8 cellular contexts compared by ENCODE assay signal in the genomic region with DNA sequence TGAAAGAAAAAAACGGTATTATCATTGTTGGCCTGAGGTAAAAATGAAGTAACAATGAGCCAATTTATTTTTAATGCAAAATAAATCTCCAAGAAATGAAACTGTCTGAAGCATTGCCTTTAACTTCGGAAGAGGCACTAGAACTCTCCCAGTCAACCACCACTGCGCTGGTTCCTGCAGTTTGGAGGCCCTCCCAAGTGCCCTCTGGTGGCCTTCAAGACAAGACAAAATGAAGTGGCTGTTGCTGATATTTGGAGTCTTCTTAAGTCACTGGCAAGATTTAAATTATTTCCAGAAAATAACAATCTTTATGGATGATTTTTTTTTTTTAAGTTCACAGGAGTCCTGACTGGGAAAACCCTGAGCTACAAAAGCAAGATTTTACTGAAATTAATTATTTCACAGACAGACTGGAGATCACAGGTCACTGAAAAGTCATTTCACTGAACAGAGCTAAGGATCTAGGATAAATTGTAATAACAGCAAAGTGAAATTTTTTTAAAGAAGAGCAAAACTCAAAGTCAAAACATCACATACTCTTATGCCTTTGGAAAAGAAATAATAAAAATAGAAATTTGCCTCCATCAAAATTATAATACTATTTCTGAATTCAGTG. TPM values are rescaled to one million over a fixed set of nuclear protein-coding genes. Genes with fewer than 3 reads are reported as not detected.
A peak's percentile ranks its signal among the peaks of the same experiment; 100 is the strongest.
DNase-seq lines count a peak whose midpoint lies in the region; ATAC-seq, FAIRE-seq and TF ChIP-seq lines count a peak whose summit lies in the region.

No MANE protein-coding gene starts in this region.

- intact Hi-C loops in activated CD8-positive, alpha-beta T cell treated with anti-CD3 and anti-CD28 coated beads for 36 hours (cut with micrococcal nuclease) = loop anchor here (10.0 kb wide), 1 partner anchor 404 kb away; no protein-coding TSS in a partner anchor
- intact Hi-C loops in pancreas (cut with DNase I) = no loop called here
- intact Hi-C loops in activated T-helper 2 cell treated with anti-CD3 and anti-CD28 coated beads, Interferon-gamma antibody, Interleukin-2, Interleukin-4, amounts not matched to agents 10 μg/mL and 5 μg/mL and 100 μg/mL, durations not matched to agents 14 hours and 24 hours and 36 hours (cut with micrococcal nuclease) = loop anchor here (10.0 kb wide), 1 partner anchor 414 kb away; no protein-coding TSS in a partner anchor

- FAIRE-seq in pancreas (lab: Jason Lieb, UNC) = peak; percentile 23

- peaks cover 38% of the 10 kb centered on the region for H3K36me3 Mint-ChIP-seq in activated CD8-positive, alpha-beta T cell treated with anti-CD3 and anti-CD28 coated beads for 36 hours (ENCODE audit: low read depth)
- peaks cover 61% of the 10 kb centered on the region for H3K36me3 Mint-ChIP-seq in activated T-helper 2 cell treated with anti-CD3 and anti-CD28 coated beads, Interferon-gamma antibody, Interleukin-2, Interleukin-4, amounts not matched to agents 10 μg/mL and 5 μg/mL and 100 μg/mL, durations not matched to agents 14 hours and 24 hours and 36 hours (ENCODE audit: low read depth)

- H3K36me3 ChIP-seq in pancreas = peaks cover 2 to 42% (median 16%) of the 10 kb centered on the region in 3 donors

- H3K4me3 ChIP-seq in GM12875 (ENCODE audit: low read depth, low read length) (no peak overlapping the region), pancreas (no peak overlapping the region)

- H3K9me3 ChIP-seq in pancreas = no peaks in the 10 kb centered on the region

- H3K27ac Mint-ChIP-seq in activated CD8-positive, alpha-beta T cell treated with anti-CD3 and anti-CD28 coated beads for 36 hours = no peak overlapping the region
- H3K27ac Mint-ChIP-seq in activated T-helper 2 cell treated with anti-CD3 and anti-CD28 coated beads, Interferon-gamma antibody, Interleukin-2, Interleukin-4, amounts not matched to agents 10 μg/mL and 5 μg/mL and 100 μg/mL, durations not matched to agents 14 hours and 24 hours and 36 hours = no peak overlapping the region

- H3K4me3 Mint-ChIP-seq in activated CD8-positive, alpha-beta T cell treated with anti-CD3 and anti-CD28 coated beads for 36 hours = no peak overlapping the region
- no peak overlapping the region for H3K4me3 Mint-ChIP-seq in activated T-helper 2 cell treated with anti-CD3 and anti-CD28 coated beads, Interferon-gamma antibody, Interleukin-2, Interleukin-4, amounts not matched to agents 10 μg/mL and 5 μg/mL and 100 μg/mL, durations not matched to agents 14 hours and 24 hours and 36 hours (ENCODE audit: low read depth)

- ATAC-seq in activated CD8-positive, alpha-beta T cell treated with anti-CD3 and anti-CD28 coated beads for 36 hours = peak; percentile 61
- ATAC-seq in pancreas (peak in 3 of 4 donors; percentile 78 to 86 (median 79)), GM21381 (IDR thresholded peaks at IDR 0.05; ENCODE audit: unreplicated experiment) (no peak)

- DNase-seq in AG08396 (ENCODE audit: low spot score) (peak; percentile 41), NCI-H446 treated with DMSO at 0.1 percent for 48 hours (lab: John Stamatoyannopoulos, UW) (peak; percentile 7), foreskin melanocyte (peak; percentile 41), pancreas (peak in 4 of 6 donors; percentile 25 to 42 (median 32))
- DNase-seq in activated CD8-positive, alpha-beta T cell treated with anti-CD3 and anti-CD28 coated beads for 36 hours = peak; percentile 53
- no peak for DNase-seq in activated T-helper 2 cell treated with anti-CD3 and anti-CD28 coated beads, Interferon-gamma antibody, Interleukin-2, Interleukin-4, amounts not matched to agents 10 μg/mL and 5 μg/mL and 100 μg/mL, durations not matched to agents 14 hours and 24 hours and 36 hours (ENCODE audit: low spot score)

- H3K9me3 Mint-ChIP-seq in activated CD8-positive, alpha-beta T cell treated with anti-CD3 and anti-CD28 coated beads for 36 hours = no peaks in the 10 kb centered on the region
- H3K9me3 Mint-ChIP-seq in activated T-helper 2 cell treated with anti-CD3 and anti-CD28 coated beads, Interferon-gamma antibody, Interleukin-2, Interleukin-4, amounts not matched to agents 10 μg/mL and 5 μg/mL and 100 μg/mL, durations not matched to agents 14 hours and 24 hours and 36 hours = no peaks in the 10 kb centered on the region

- peaks cover 15% of the 10 kb centered on the region for H3K4me1 Mint-ChIP-seq in activated CD8-positive, alpha-beta T cell treated with anti-CD3 and anti-CD28 coated beads for 36 hours (ENCODE audit: low read depth)
- H3K4me1 Mint-ChIP-seq in activated T-helper 2 cell treated with anti-CD3 and anti-CD28 coated beads, Interferon-gamma antibody, Interleukin-2, Interleukin-4, amounts not matched to agents 10 μg/mL and 5 μg/mL and 100 μg/mL, durations not matched to agents 14 hours and 24 hours and 36 hours (ENCODE audit: low read depth) = peaks cover 7% of the 10 kb centered on the region

- peaks cover 0 to 5% (median 0%) of the 10 kb centered on the region in 3 donors for H3K4me1 ChIP-seq in pancreas

- no peaks in the 10 kb centered on the region for H3K27me3 ChIP-seq in pancreas

- WGBS in pancreas, 2 donors = 44 to 49% methylated on average over 3 of the region's 3 CpGs

- no peak overlapping the region for H3K27ac ChIP-seq in pancreas

- POLR2A ChIA-PET in activated CD8-positive, alpha-beta T cell treated with anti-CD3 and anti-CD28 coated beads for 36 hours (lab: Charles Lee) = no interaction called here

- CTCF ChIA-PET in activated CD8-positive, alpha-beta T cell treated with anti-CD3 and anti-CD28 coated beads for 36 hours (lab: Charles Lee) = interaction anchor here (4.2 kb wide), 1 partner anchor 18 kb away, joined by 13 read pairs; no protein-coding TSS in a partner anchor

- TF ChIP-seq CTCF in GM12875 (IDR thresholded peaks at IDR 0.05; ENCODE audit: borderline replicate concordance, insufficient read depth, low read depth, low read length) (peak; percentile 58), pancreas (IDR thresholded peaks at IDR 0.05) (peak in 3 of 4 donors; percentile 30 to 40 (median 34))
- peak; percentile 69 for TF ChIP-seq CTCF in activated CD8-positive, alpha-beta T cell treated with anti-CD3 and anti-CD28 coated beads for 36 hours (IDR thresholded peaks at IDR 0.05)

- H3K27me3 Mint-ChIP-seq in activated CD8-positive, alpha-beta T cell treated with anti-CD3 and anti-CD28 coated beads for 36 hours = no peaks in the 10 kb centered on the region
- no peaks in the 10 kb centered on the region for H3K27me3 Mint-ChIP-seq in activated T-helper 2 cell treated with anti-CD3 and anti-CD28 coated beads, Interferon-gamma antibody, Interleukin-2, Interleukin-4, amounts not matched to agents 10 μg/mL and 5 μg/mL and 100 μg/mL, durations not matched to agents 14 hours and 24 hours and 36 hours (ENCODE audit: low read depth)

RNA-seq across cellular contexts. Expression of gene DICER1, which starts 58.2 kb away (rescaled TPM):
- 10 to 100 TPM; 45.3 to 50.3 TPM for total RNA-seq in activated CD8-positive, alpha-beta T cell treated with anti-CD3 and anti-CD28 coated beads for 36 hours
- 10 to 100 TPM; 22.1 to 37.8 (median 26.4) TPM for total RNA-seq in pancreas
- polyA plus RNA-seq in pancreas = 10 to 100 TPM in 1 of 2 donors, 1 to 10 TPM in 1; 5.7 to 11.8 TPM
- total RNA-seq in activated T-helper 2 cell treated with anti-CD3 and anti-CD28 coated beads, Interferon-gamma antibody, Interleukin-2, Interleukin-4, amounts not matched to agents 10 μg/mL and 5 μg/mL and 100 μg/mL, durations not matched to agents 14 hours and 24 hours and 36 hours = 64.0 and 67.1 TPM in 2 replicates

Comparison
In these comparisons a context has a peak if more than half of its experiments do, and no peak if none do; other contexts are left out.
1. intact Hi-C loops: an anchor here in activated CD8-positive, alpha-beta T cell treated with anti-CD3 and anti-CD28 coated beads for 36 hours (10.0 kb wide) and activated T-helper 2 cell treated with anti-CD3 and anti-CD28 coated beads, Interferon-gamma antibody, Interleukin-2, Interleukin-4, amounts not matched to agents 10 μg/mL and 5 μg/mL and 100 μg/mL, durations not matched to agents 14 hours and 24 hours and 36 hours (10.0 kb wide); none called in pancreas.